Comparison of ENCODE assay signal across 18 cellular contexts in the genomic region with DNA sequence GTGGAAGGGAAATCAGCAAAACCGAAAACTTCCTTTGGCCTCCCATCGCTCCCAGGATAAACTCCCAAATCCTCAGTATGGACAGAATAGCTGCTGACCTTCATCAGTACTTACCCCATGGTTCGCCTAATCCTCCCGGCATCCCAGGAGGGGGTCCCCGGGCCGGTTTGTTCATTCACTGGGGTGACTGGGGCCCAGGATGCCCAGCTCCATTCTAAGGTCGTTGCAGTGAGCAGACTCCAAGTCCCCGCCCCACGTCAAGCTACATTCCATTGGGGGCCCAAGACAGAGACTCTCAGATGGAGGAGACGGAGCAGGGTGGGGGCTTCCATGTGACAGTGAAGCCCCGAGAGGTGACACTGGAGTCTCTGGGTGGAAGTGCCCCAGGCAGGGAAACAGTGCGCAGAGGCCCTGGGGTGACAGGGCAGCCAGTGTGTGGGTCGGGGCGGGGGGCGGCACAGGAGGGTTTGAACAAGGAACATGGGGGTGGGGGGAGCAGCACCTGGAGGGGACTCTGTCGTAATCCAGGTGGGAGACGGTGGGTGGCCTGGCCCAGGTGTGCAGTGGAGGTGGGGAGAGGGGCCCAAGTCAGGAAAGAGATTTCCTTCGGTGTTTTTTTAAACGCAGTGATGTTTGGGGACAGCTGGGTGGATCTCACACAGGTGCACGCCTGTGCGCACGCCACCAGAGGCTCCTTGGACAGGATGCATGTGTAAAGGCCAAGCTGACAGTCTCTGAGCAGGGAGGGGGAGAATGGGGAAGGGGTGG. TPM values are rescaled to one million over a fixed set of nuclear protein-coding genes. Genes with fewer than 3 reads are reported as not detected.
DNase-seq lines count a peak whose midpoint lies in the region; ATAC-seq and TF ChIP-seq lines count a peak whose summit lies in the region.
"Had no signal": no experiment of that assay in that cellular context is flagged by ENCODE, and none has a peak within 500 bp of the region (broad histone marks: within the 10 kb centered on the region; RNA-seq: fewer than 3 reads in every experiment).

No MANE protein-coding gene starts in this region.

- intact Hi-C loops in natural killer cell (cut with micrococcal nuclease), result no loop called here

- peak overlapping the region in 6 of 11 experiments; percentile 1 to 92 (median 28); a peak in 5 of 22 replicates for H3K27ac ChIP-seq in BLaER1 treated with 17β-estradiol and CSF1 and Interleukin-3, amounts not matched to agents 10 nM and 100 nM
- H3K27ac ChIP-seq: right lobe of liver had no signal

- H3K4me1 ChIP-seq in BLaER1 treated with 17β-estradiol and CSF1 and Interleukin-3, amounts not matched to agents 10 nM and 100 nM, result peaks cover 87 to 93% (median 89%) of the 10 kb centered on the region in 10 experiments

- DNase-seq in H7 (peak; percentile 74), natural killer cell (no peak), KG1 (lab: John Stamatoyannopoulos, UW) (no peak), NCI-H748 treated with DMSO at 0.1 percent for 48 hours (lab: John Stamatoyannopoulos, UW) (no peak), hypothalamus (lab: John Stamatoyannopoulos, UW) (no peak)
- no peak for DNase-seq in central memory CD8-positive, alpha-beta T cell (ENCODE audit: low spot score in 2 of 2)
- DNase-seq: activated CD4-positive, alpha-beta T cell treated with anti-CD3 and anti-CD28 coated beads for 48 hours; activated T-cell treated with anti-CD3 and anti-CD28 coated beads, Interleukin-2, amount 50 U/mL, for 72 hours; DMS 273 treated with DMSO at 0.1 percent for 48 hours; gastrocnemius medialis; HCEC 1CT; NCI-H1436 treated with DMSO at 0.1 percent for 48 hours; right lobe of liver; SIG-M5 had no signal

- no peaks in the 10 kb centered on the region for H3K27me3 Mint-ChIP-seq in central memory CD8-positive, alpha-beta T cell
- no peaks in the 10 kb centered on the region for H3K27me3 Mint-ChIP-seq in natural killer cell (ENCODE audit: low read depth in 2 of 2)

- ATAC-seq in central memory CD8-positive, alpha-beta T cell (replicated peaks; ENCODE audit: extremely low read depth, poor library complexity, severe bottlenecking), result no peak
- ATAC-seq in natural killer cell, result no peak
- ATAC-seq in GM18867 (IDR thresholded peaks at IDR 0.05; ENCODE audit: unreplicated experiment), result no peak
- ATAC-seq: activated T-cell treated with anti-CD3 and anti-CD28 coated beads, Interleukin-2, amount 50 U/mL, for 72 hours; gastrocnemius medialis; right lobe of liver had no signal

- H3K27me3 ChIP-seq in BLaER1 treated with 17β-estradiol and CSF1 and Interleukin-3, amounts not matched to agents 10 nM and 100 nM, result no peaks in the 10 kb centered on the region
- peaks cover 10% of the 10 kb centered on the region for H3K27me3 ChIP-seq in H7 (ENCODE audit: control insufficient read depth, insufficient read depth, low read length)
- H3K27me3 ChIP-seq: adrenal gland, gastrocnemius medialis, right lobe of liver had no signal

- H3K4me3 ChIP-seq in BLaER1 treated with 17β-estradiol and CSF1 and Interleukin-3, amounts not matched to agents 10 nM and 100 nM, result peak overlapping the region in 2 of 10 experiments; percentile 25 to 38; a peak in 2 of 20 replicates
- no peak overlapping the region for H3K4me3 ChIP-seq in H7 (ENCODE audit: insufficient read depth, low read depth, low read length)
- H3K4me3 ChIP-seq: adrenal gland, gastrocnemius medialis, right lobe of liver had no signal

- TF ChIP-seq CTCF in natural killer cell (IDR thresholded peaks at IDR 0.05), result no peak

- no peaks in the 10 kb centered on the region for H3K9me3 Mint-ChIP-seq in central memory CD8-positive, alpha-beta T cell
- H3K9me3 Mint-ChIP-seq in natural killer cell, result no peaks in the 10 kb centered on the region
- H3K9me3 Mint-ChIP-seq: activated T-cell treated with anti-CD3 and anti-CD28 coated beads, Interleukin-2, amount 50 U/mL, for 72 hours had no signal

- H3K4me3 Mint-ChIP-seq in central memory CD8-positive, alpha-beta T cell, result peak overlapping the region; percentile 83
- H3K4me3 Mint-ChIP-seq in natural killer cell, result peak overlapping the region; percentile 60
- H3K4me3 Mint-ChIP-seq: activated T-cell treated with anti-CD3 and anti-CD28 coated beads, Interleukin-2, amount 50 U/mL, for 72 hours had no signal

- H3K36me3 ChIP-seq in BLaER1 treated with 17β-estradiol and CSF1 and Interleukin-3, amounts not matched to agents 10 nM and 100 nM, result peaks cover 0 to 23% (median 0%) of the 10 kb centered on the region in 11 experiments; a peak in 7 of 22 replicates
- H3K36me3 ChIP-seq in H7 (replicated peaks; ENCODE audit: control insufficient read depth, insufficient read depth, low read length), result no peaks in the 10 kb centered on the region
- H3K36me3 ChIP-seq: adrenal gland, gastrocnemius medialis, right lobe of liver had no signal

- peaks cover 61% of the 10 kb centered on the region for H3K4me1 Mint-ChIP-seq in central memory CD8-positive, alpha-beta T cell
- H3K4me1 Mint-ChIP-seq in natural killer cell, result peaks cover 48 to 69% of the 10 kb centered on the region in 2 donors

- peak overlapping the region; percentile 91 to 98 (median 95) for H3K4me2 ChIP-seq in BLaER1 treated with 17β-estradiol and CSF1 and Interleukin-3, amounts not matched to agents 10 nM and 100 nM

- H3K9me3 ChIP-seq in BLaER1 treated with 17β-estradiol and CSF1 and Interleukin-3, amounts not matched to agents 10 nM and 100 nM (replicated peaks in 1 of 11), result no peaks in the 10 kb centered on the region
- H3K9me3 ChIP-seq: adrenal gland, gastrocnemius medialis, right lobe of liver had no signal

- peaks cover 24% of the 10 kb centered on the region for H3K36me3 Mint-ChIP-seq in central memory CD8-positive, alpha-beta T cell (ENCODE audit: insufficient read depth)
- H3K36me3 Mint-ChIP-seq in natural killer cell, result no peaks in the 10 kb centered on the region

- peaks cover 74 to 93% (median 83%) of the 10 kb centered on the region in 11 experiments for H4K20me1 ChIP-seq in BLaER1 treated with 17β-estradiol and CSF1 and Interleukin-3, amounts not matched to agents 10 nM and 100 nM

- peak overlapping the region; percentile 46 to 95 (median 60); a peak in 21 of 22 replicates for H3K9ac ChIP-seq in BLaER1 treated with 17β-estradiol and CSF1 and Interleukin-3, amounts not matched to agents 10 nM and 100 nM

- peak overlapping the region; percentile 85 for H3K27ac Mint-ChIP-seq in central memory CD8-positive, alpha-beta T cell (ENCODE audit: low read depth)
- H3K27ac Mint-ChIP-seq in natural killer cell, result peak overlapping the region; percentile 29 to 97
- H3K27ac Mint-ChIP-seq: activated T-cell treated with anti-CD3 and anti-CD28 coated beads, Interleukin-2, amount 50 U/mL, for 72 hours had no signal

RNA-seq across cellular contexts. Expression of gene SSBP4, which starts 5.1 kb away (rescaled TPM):
- 91.1 and 134 TPM in 2 replicates for total RNA-seq in H7 (2014; rRNA removed; shearing (Covaris generic))
- 100 to 1,000 TPM; 137 to 169 (median 158) TPM for total RNA-seq in natural killer cell

RNA-seq across cellular contexts. Expression of gene ISYNA1, which starts 13.6 kb away (rescaled TPM):
- total RNA-seq in H7 (2014; rRNA removed; shearing (Covaris generic)), result 183 and 212 TPM in 2 replicates
- 10 to 100 TPM; 39.7 to 53.6 (median 40.1) TPM for total RNA-seq in natural killer cell

RNA-seq across cellular contexts. Expression of gene LRRC25, which starts 26.9 kb away (rescaled TPM):
- total RNA-seq in H7 (2014; rRNA removed; shearing (Covaris generic)), result 0.76 TPM in 1 of 2 replicates, not detected in the other
- total RNA-seq in natural killer cell, result 10 to 100 TPM in 2 of 3 donors, 1 to 10 TPM in 1; 3.9 to 28.2 (median 12.0) TPM
- total RNA-seq: activated T-cell treated with anti-CD3 and anti-CD28 coated beads, Interleukin-2, amount 50 U/mL, for 72 hours; lung microvascular endothelial cell had no signal

RNA-seq across cellular contexts. Expression of gene GDF15, which starts 38.3 kb away (rescaled TPM):
- 0.30 and 1.4 TPM in 2 replicates for total RNA-seq in H7 (2014; rRNA removed; shearing (Covaris generic))
- total RNA-seq in natural killer cell, result 1 to 10 TPM in 1 of 3 donors, under 1 TPM in 1, not detected in 1; 0.85 to 1.5 TPM
